ENCODE assay signal across 8 cellular contexts in genomic region chr9:136546697-136547481, GRCh38. TPM values are rescaled to one million over a fixed set of nuclear protein-coding genes. Genes with fewer than 3 reads are reported as not detected.
DNase-seq lines count a peak whose midpoint lies in the region; ATAC-seq and TF ChIP-seq lines count a peak whose summit lies in the region.

No MANE protein-coding gene starts in this region.

- H3K9ac ChIP-seq in mucosa of stomach (ENCODE audit: low read length) = peak overlapping the region; percentile 67

- H3K4me3 ChIP-seq in epithelial cell of proximal tubule (ENCODE audit: low read depth, low read length) (peak overlapping the region; percentile 64), mucosa of stomach (ENCODE audit: low read length) (peak overlapping the region; percentile 3), thymus (ENCODE audit: low read length) (peak overlapping the region; percentile 90)

- 10% methylated on average over 43 of the region's 43 CpGs for WGBS in thymus

- H3K27me3 ChIP-seq in mucosa of stomach (ENCODE audit: control insufficient read depth, insufficient read depth, low read length) = peaks cover 16% of the 10 kb centered on the region
- no peaks in the 10 kb centered on the region for H3K27me3 ChIP-seq in thymus (ENCODE audit: control insufficient read depth, insufficient read depth)

- ATAC-seq in GM21381 (IDR thresholded peaks at IDR 0.05; ENCODE audit: unreplicated experiment) = peak; percentile 0

- TF ChIP-seq CTCF in epithelial cell of proximal tubule (conservative IDR thresholded peaks at IDR 0.05; ENCODE audit: low read depth, low read length) = no peak

- H3K36me3 ChIP-seq in mucosa of stomach (ENCODE audit: control insufficient read depth, insufficient read depth, low read length) = no peaks in the 10 kb centered on the region
- peaks cover 7% of the 10 kb centered on the region for H3K36me3 ChIP-seq in thymus (ENCODE audit: control insufficient read depth, insufficient read depth)

- peak overlapping the region; percentile 89 for H3K27ac ChIP-seq in thymus (ENCODE audit: low read depth)

- H3K9me3 ChIP-seq in mucosa of stomach (ENCODE audit: control insufficient read depth, low read length) (no peaks in the 10 kb centered on the region), thymus (ENCODE audit: control insufficient read depth) (no peaks in the 10 kb centered on the region)

- peaks cover 51% of the 10 kb centered on the region for H3K4me1 ChIP-seq in mucosa of stomach (ENCODE audit: control insufficient read depth, insufficient read depth, low read length)
- H3K4me1 ChIP-seq in thymus (ENCODE audit: control insufficient read depth, insufficient read depth, low read length) = peaks cover 61% of the 10 kb centered on the region

- DNase-seq in AG08396 (ENCODE audit: low spot score) (peak; percentile 58), NCI-H2171 treated with DMSO at 0.1 percent for 48 hours (lab: John Stamatoyannopoulos, UW) (peak; percentile 73), epithelial cell of proximal tubule (ENCODE audit: low read depth) (no peak), NCI-H187 treated with DMSO at 0.1 percent for 48 hours (lab: John Stamatoyannopoulos, UW) (no peak)
- peak; percentile 49 for DNase-seq in activated T-cell treated with anti-CD3 and anti-CD28 coated beads, Interleukin-2, amount 50 U/mL, for 1 hour

RNA-seq across cellular contexts. Expression of gene NOTCH1, which starts 1.0 kb away (rescaled TPM):
- total RNA-seq in epithelial cell of proximal tubule = 17.1 and 39.7 TPM in 2 replicates
- polyA plus RNA-seq in thymus = 15.9 TPM

Comparison
In these comparisons a context has a peak if more than half of its experiments do, and no peak if none do; other contexts are left out.
1. DNase-seq: peak in AG08396 (single experiment), NCI-H2171 treated with DMSO at 0.1 percent for 48 hours (single experiment) and activated T-cell treated with anti-CD3 and anti-CD28 coated beads, Interleukin-2, amount 50 U/mL, for 1 hour (single experiment); none in epithelial cell of proximal tubule (single experiment) and NCI-H187 treated with DMSO at 0.1 percent for 48 hours (single experiment).
2. H3K4me3 ChIP-seq: peak in every context shown above with its lines; median percentile 90 in thymus; 64 in epithelial cell of proximal tubule; 3 in mucosa of stomach.